ENCODE assay signal across 8 cellular contexts in the genomic region with DNA sequence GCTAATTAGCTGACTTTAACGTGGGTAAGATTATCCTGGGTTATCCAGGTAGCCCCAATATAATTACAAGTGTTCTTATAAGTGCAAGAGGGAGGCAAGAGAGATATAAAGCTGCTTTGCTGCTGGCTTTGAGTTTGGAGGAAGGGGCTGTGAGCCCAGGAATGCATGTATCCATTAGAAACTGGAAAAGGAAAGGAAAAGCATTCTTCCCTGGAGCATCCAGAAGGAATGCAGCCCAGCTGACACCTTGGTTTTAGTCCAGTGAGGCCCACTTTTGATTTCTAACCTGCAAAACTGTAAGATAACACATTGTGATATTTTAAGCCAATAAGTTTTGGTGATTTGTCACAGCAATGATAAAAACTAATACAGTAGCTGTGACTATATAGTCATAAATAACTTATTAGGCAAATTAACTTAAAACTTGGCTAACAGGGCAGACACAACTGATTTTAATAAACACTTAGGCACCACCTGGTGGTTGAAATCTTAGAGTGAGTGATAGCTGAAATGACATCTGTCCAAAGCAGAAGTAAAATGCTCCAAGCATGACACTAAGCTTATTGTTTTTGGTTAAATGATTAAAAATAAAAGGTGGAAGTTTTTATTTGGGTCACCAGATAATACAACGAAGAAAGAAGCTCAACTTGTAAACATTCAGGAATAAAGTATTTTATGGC. TPM values are rescaled to one million over a fixed set of nuclear protein-coding genes. Genes with fewer than 3 reads are reported as not detected.
DNase-seq lines count a peak whose midpoint lies in the region; ATAC-seq and TF ChIP-seq lines count a peak whose summit lies in the region.

No MANE protein-coding gene starts in this region.

- DNase-seq in right atrium auricular region (ENCODE audit: low spot score) (no peak), left ventricle myocardium superior (no peak), OCI-LY7 (ENCODE audit: low spot score) (peak; percentile 56), mesothelial cell of epicardium (ENCODE audit: low spot score in 2 of 2, unreplicated experiment in 2 of 2) (no peak), MG63 (no peak)
- DNase-seq in stimulated activated CD4-positive, alpha-beta T cell treated with anti-CD3 and anti-CD28 coated beads, Interleukin-4, amount 100 ng/mL, for 1 hour, result no peak

- H3K4me1 ChIP-seq in right atrium auricular region, result no peaks in the 10 kb centered on the region
- no peaks in the 10 kb centered on the region for H3K4me1 ChIP-seq in OCI-LY7 (ENCODE audit: insufficient read depth, low read length, poor library complexity, severe bottlenecking)
- peaks cover 35% of the 10 kb centered on the region for H3K4me1 ChIP-seq in iPS-20b (ENCODE audit: insufficient read depth, low read length)

- H3K27ac ChIP-seq in right atrium auricular region (no peak overlapping the region), OCI-LY7 (ENCODE audit: low read depth, low read length, poor library complexity, severe bottlenecking) (no peak overlapping the region), iPS-20b (ENCODE audit: low read length) (no peak overlapping the region)

- H3K27me3 Mint-ChIP-seq in mesothelial cell of epicardium (ENCODE audit: low read depth), result no peaks in the 10 kb centered on the region

- H3K4me3 ChIP-seq in right atrium auricular region, result no peak overlapping the region
- H3K4me3 ChIP-seq in OCI-LY7 (ENCODE audit: low read depth, low read length, poor library complexity, severe bottlenecking), result no peak overlapping the region
- H3K4me3 ChIP-seq in iPS-20b (ENCODE audit: low read length), result peak overlapping the region; percentile 39; the same call in 1 of the 2 replicates
- H3K4me3 ChIP-seq in MG63, result no peak overlapping the region

- H3K27ac Mint-ChIP-seq in mesothelial cell of epicardium, result no peak overlapping the region

- POLR2A ChIA-PET in OCI-LY7 (lab: Charles Lee), result interaction anchor here (0.6 to 1.3 kb wide), 6 partner anchors 9 to 433 kb away, joined by 3 read pairs; no protein-coding TSS in a partner anchor

- H3K4me3 Mint-ChIP-seq in mesothelial cell of epicardium, result no peak overlapping the region

- no peaks in the 10 kb centered on the region for H3K4me1 Mint-ChIP-seq in mesothelial cell of epicardium

- intact Hi-C loops in left ventricle myocardium superior (cut with micrococcal nuclease) (loop anchor here (5.0 kb wide), 1 partner anchor 102 kb away; no protein-coding TSS in a partner anchor), OCI-LY7 (cut with micrococcal nuclease; ENCODE audit: unreplicated experiment) (loop anchor here (1.0 kb wide), 2 partner anchors 102 to 320 kb away; no protein-coding TSS in a partner anchor)

- BruUV-seq in OCI-LY7 (replicated peaks; lab: Mats Ljungman, UMichigan), result no TSS peak

- no peak overlapping the region for H3K4me2 ChIP-seq in OCI-LY7 (ENCODE audit: low read length)

- H3K9ac ChIP-seq in iPS-20b (ENCODE audit: low read depth, low read length), result no peak overlapping the region

- no peaks in the 10 kb centered on the region for H3K79me2 ChIP-seq in OCI-LY7 (ENCODE audit: insufficient read depth, low read depth, low read length)

- CTCF ChIA-PET in OCI-LY7 (lab: Charles Lee; ENCODE audit: unreplicated experiment), result interaction anchor here (0.9 kb wide), 1 partner anchor 103 kb away, joined by 7 read pairs; no protein-coding TSS in a partner anchor

- no peaks in the 10 kb centered on the region for H3K9me2 ChIP-seq in OCI-LY7 (ENCODE audit: insufficient read depth, low read length)

- no peaks in the 10 kb centered on the region for H4K20me1 ChIP-seq in OCI-LY7 (ENCODE audit: insufficient read depth, low read length)

- no peaks in the 10 kb centered on the region for H3K36me3 Mint-ChIP-seq in mesothelial cell of epicardium

- H2AFZ ChIP-seq in OCI-LY7 (ENCODE audit: low read length), result no peak overlapping the region

- H3K36me3 ChIP-seq in right atrium auricular region (no peaks in the 10 kb centered on the region), OCI-LY7 (ENCODE audit: insufficient read depth, low read length) (no peaks in the 10 kb centered on the region), iPS-20b (ENCODE audit: insufficient read depth, low read depth, low read length) (no peaks in the 10 kb centered on the region), MG63 (0 out of 2 replicates have a peak, but pooled peaks cover 2% of the 10 kb centered on the region)

- H3K9me3 ChIP-seq in right atrium auricular region, result no peaks in the 10 kb centered on the region
- H3K9me3 ChIP-seq in OCI-LY7 (ENCODE audit: low read length), result no peaks in the 10 kb centered on the region
- H3K9me3 ChIP-seq in iPS-20b (ENCODE audit: insufficient read depth, low read depth, low read length), result no peaks in the 10 kb centered on the region
- peaks cover 3% of the 10 kb centered on the region; the same call in 1 of the 2 replicates for H3K9me3 ChIP-seq in MG63

- no peak for ATAC-seq in left ventricle myocardium superior
- peak; percentile 66 for ATAC-seq in HG02973 (IDR thresholded peaks at IDR 0.05; ENCODE audit: unreplicated experiment)

- H3K9me3 Mint-ChIP-seq in mesothelial cell of epicardium, result no peaks in the 10 kb centered on the region

- H3K27me3 ChIP-seq in right atrium auricular region (no peaks in the 10 kb centered on the region), iPS-20b (ENCODE audit: insufficient read depth, low read length) (no peaks in the 10 kb centered on the region), MG63 (no peaks in the 10 kb centered on the region)

- TF ChIP-seq CTCF in right atrium auricular region (IDR thresholded peaks at IDR 0.05) (peak; percentile 26 to 56), OCI-LY7 (conservative IDR thresholded peaks at IDR 0.05; ENCODE audit: low read length) (peak; percentile 79), mesothelial cell of epicardium (IDR thresholded peaks at IDR 0.05; ENCODE audit: unreplicated experiment) (no peak)

RNA-seq across cellular contexts. Expression of gene ADGRF4, which starts 35.6 kb away (rescaled TPM):
- total RNA-seq in right atrium auricular region, result under 1 TPM in 1 of 2 donors, not detected in 1; 0.86 TPM
- total RNA-seq in left ventricle myocardium superior, result not detected
- total RNA-seq in OCI-LY7 (2014; rRNA removed; shearing (Covaris generic)), result not detected in 2 replicates
- not detected in 2 replicates for total RNA-seq in OCI-LY7 (2022)
- total RNA-seq in mesothelial cell of epicardium, result 1.1 to 1.3 TPM (median 1.2 TPM) in 3 replicates
- 0.79 and 2.2 TPM in 2 replicates for total RNA-seq in MG63 (2014; rRNA removed; shearing (Covaris generic); ENCODE audit: low replicate concordance)

RNA-seq across cellular contexts. Expression of gene OPN5, which starts 47.8 kb away (rescaled TPM):
- not detected for total RNA-seq in right atrium auricular region
- total RNA-seq in left ventricle myocardium superior, result 0.17 TPM
- total RNA-seq in OCI-LY7 (2014; rRNA removed; shearing (Covaris generic)), result not detected in 2 replicates
- total RNA-seq in OCI-LY7 (2022), result not detected in 2 replicates
- not detected in 3 replicates for total RNA-seq in mesothelial cell of epicardium
- not detected in 2 replicates for total RNA-seq in MG63 (2014; rRNA removed; shearing (Covaris generic); ENCODE audit: low replicate concordance)
